Comparison of ENCODE assay signal across 25 cellular contexts in genomic region chr5:111942661-111943401, GRCh38.
DNase-seq lines count a peak whose midpoint lies in the region; ATAC-seq and TF ChIP-seq lines count a peak whose summit lies in the region.
"Had no signal": no experiment of that assay in that cellular context is flagged by ENCODE, and none has a peak within 500 bp of the region (broad histone marks: within the 10 kb centered on the region; RNA-seq: fewer than 3 reads in every experiment).

No MANE protein-coding gene starts in this region.

- DNase-seq in GM03348 (ENCODE audit: low spot score) (peak; percentile 16), amniotic epithelial cell (ENCODE audit: low read depth) (peak; percentile 45), fibroblast of the aortic adventitia (ENCODE audit: low read depth) (peak; percentile 49), HT-29 (ENCODE audit: low spot score) (no peak), hypothalamus (lab: John Stamatoyannopoulos, UW) (no peak)
- DNase-seq: activated B cell treated with CpG ODN at 0.5 μM for 24 hours; activated CD8-positive, alpha-beta T cell treated with anti-CD3 and anti-CD28 coated beads for 36 hours; activated naive CD4-positive, alpha-beta T cell treated with Interleukin-2 at 50 U/mL for 16 hours; activated T-cell treated with anti-CD3 and anti-CD28 coated beads, Interleukin-2, amount 50 U/mL, for 1 hour; aorta; CD4-positive, CD25-positive, alpha-beta regulatory T cell; effector memory CD8-positive, alpha-beta T cell; hippocampal formation; KBM-7; NCI-H1048; NCI-H2081 treated with DMSO at 0.1 percent for 48 hours; NCI-H526; occipital lobe; right cardiac atrium; SIG-M5 had no signal

- H3K4me3 ChIP-seq in fibroblast of the aortic adventitia (ENCODE audit: low read depth, low read length): no peak overlapping the region
- H3K4me3 ChIP-seq: lung, thoracic aorta had no signal

- ATAC-seq in HG03039 (IDR thresholded peaks at IDR 0.05; ENCODE audit: unreplicated experiment) (peak; percentile 65), HG03139 (IDR thresholded peaks at IDR 0.05; ENCODE audit: unreplicated experiment) (no peak), GM19455 (IDR thresholded peaks at IDR 0.05; ENCODE audit: unreplicated experiment) (no peak)
- ATAC-seq: activated CD8-positive, alpha-beta T cell treated with anti-CD3 and anti-CD28 coated beads for 36 hours; effector memory CD8-positive, alpha-beta T cell; right cardiac atrium had no signal

- no peak for TF ChIP-seq CTCF in fibroblast of the aortic adventitia (IDR thresholded peaks at IDR 0.05; ENCODE audit: insufficient read depth, low read length)

Comparison
In these comparisons a context has a peak if more than half of its experiments do, and no peak if none do; other contexts are left out.
1. DNase-seq: peak in GM03348 (single experiment), amniotic epithelial cell (single experiment) and fibroblast of the aortic adventitia (single experiment); none in HT-29 (single experiment) and hypothalamus (0 of 51).